2 cellular contexts compared by ENCODE assay signal in genomic region chr17:16378631-16379282, GRCh38.
TF ChIP-seq lines count a peak whose summit lies in the region.

No MANE protein-coding gene starts in this region.

TF ChIP-seq in HEK293, 187 proteins besides CTCF, POLR2A, EP300 and RAD21:
- peak; percentile 59 for TF ChIP-seq KLF1 (tag by site-specific recombination; IDR thresholded peaks at IDR 0.05)
- peak; percentile 75 for TF ChIP-seq SCRT2 (tag by site-specific recombination; IDR thresholded peaks at IDR 0.05)
- TF ChIP-seq, protein P1, sequence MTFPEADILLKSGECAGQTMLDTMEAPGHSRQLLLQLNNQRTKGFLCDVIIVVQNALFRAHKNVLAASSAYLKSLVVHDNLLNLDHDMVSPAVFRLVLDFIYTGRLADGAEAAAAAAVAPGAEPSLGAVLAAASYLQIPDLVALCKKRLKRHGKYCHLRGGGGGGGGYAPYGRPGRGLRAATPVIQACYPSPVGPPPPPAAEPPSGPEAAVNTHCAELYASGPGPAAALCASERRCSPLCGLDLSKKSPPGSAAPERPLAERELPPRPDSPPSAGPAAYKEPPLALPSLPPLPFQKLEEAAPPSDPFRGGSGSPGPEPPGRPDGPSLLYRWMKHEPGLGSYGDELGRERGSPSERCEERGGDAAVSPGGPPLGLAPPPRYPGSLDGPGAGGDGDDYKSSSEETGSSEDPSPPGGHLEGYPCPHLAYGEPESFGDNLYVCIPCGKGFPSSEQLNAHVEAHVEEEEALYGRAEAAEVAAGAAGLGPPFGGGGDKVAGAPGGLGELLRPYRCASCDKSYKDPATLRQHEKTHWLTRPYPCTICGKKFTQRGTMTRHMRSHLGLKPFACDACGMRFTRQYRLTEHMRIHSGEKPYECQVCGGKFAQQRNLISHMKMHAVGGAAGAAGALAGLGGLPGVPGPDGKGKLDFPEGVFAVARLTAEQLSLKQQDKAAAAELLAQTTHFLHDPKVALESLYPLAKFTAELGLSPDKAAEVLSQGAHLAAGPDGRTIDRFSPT (tag by site-specific recombination; IDR thresholded peaks at IDR 0.05) = no peak

TF ChIP-seq in HepG2, 621 proteins besides CTCF, POLR2A, EP300 and RAD21 (continues in another document):
- TF ChIP-seq NCOA2 (CRISPR knock-in tag; IDR thresholded peaks at IDR 0.05) = peak; percentile 15; the same call in 1 of the 2 replicates
- TF ChIP-seq HNRNPH1 (optimal IDR thresholded peaks at IDR 0.05; ENCODE audit: low read depth, low read length) = no peak
- no peak for TF ChIP-seq SRSF9 (IDR thresholded peaks at IDR 0.05; ENCODE audit: borderline replicate concordance, insufficient read depth, low read depth, low read length, poor library complexity, severe bottlenecking)
- TF ChIP-seq, protein P2, sequence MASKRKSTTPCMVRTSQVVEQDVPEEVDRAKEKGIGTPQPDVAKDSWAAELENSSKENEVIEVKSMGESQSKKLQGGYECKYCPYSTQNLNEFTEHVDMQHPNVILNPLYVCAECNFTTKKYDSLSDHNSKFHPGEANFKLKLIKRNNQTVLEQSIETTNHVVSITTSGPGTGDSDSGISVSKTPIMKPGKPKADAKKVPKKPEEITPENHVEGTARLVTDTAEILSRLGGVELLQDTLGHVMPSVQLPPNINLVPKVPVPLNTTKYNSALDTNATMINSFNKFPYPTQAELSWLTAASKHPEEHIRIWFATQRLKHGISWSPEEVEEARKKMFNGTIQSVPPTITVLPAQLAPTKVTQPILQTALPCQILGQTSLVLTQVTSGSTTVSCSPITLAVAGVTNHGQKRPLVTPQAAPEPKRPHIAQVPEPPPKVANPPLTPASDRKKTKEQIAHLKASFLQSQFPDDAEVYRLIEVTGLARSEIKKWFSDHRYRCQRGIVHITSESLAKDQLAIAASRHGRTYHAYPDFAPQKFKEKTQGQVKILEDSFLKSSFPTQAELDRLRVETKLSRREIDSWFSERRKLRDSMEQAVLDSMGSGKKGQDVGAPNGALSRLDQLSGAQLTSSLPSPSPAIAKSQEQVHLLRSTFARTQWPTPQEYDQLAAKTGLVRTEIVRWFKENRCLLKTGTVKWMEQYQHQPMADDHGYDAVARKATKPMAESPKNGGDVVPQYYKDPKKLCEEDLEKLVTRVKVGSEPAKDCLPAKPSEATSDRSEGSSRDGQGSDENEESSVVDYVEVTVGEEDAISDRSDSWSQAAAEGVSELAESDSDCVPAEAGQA (IDR thresholded peaks at IDR 0.05; ENCODE audit: low read depth) = no peak
- TF ChIP-seq, protein P2 (CRISPR knock-in tag; IDR thresholded peaks at IDR 0.05; ENCODE audit: borderline replicate concordance) = no peak
- TF ChIP-seq TEAD3 (CRISPR knock-in tag; optimal IDR thresholded peaks at IDR 0.05; ENCODE audit: borderline replicate concordance) = peak; percentile 37
- TF ChIP-seq KDM3A (CRISPR knock-in tag; IDR thresholded peaks at IDR 0.05; ENCODE audit: low read depth) = no peak
- 0 out of 2 replicates have a peak, but pooled peaks have one; percentile 34 for TF ChIP-seq ZNF709 (CRISPR knock-in tag; IDR thresholded peaks at IDR 0.05)
- TF ChIP-seq, protein P3, sequence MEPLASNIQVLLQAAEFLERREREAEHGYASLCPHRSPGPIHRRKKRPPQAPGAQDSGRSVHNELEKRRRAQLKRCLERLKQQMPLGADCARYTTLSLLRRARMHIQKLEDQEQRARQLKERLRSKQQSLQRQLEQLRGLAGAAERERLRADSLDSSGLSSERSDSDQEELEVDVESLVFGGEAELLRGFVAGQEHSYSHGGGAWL (CRISPR knock-in tag; IDR thresholded peaks at IDR 0.05) = 0 out of 2 replicates have a peak, but pooled peaks have one; percentile 47
- TF ChIP-seq GLI4 (CRISPR knock-in tag; IDR thresholded peaks at IDR 0.05; ENCODE audit: borderline replicate concordance) = no peak
- no peak for TF ChIP-seq FOXA1 (IDR thresholded peaks at IDR 0.05)
- no peak for TF ChIP-seq FOXA1 (CRISPR knock-in tag; IDR thresholded peaks at IDR 0.05)
- no peak for TF ChIP-seq PCBP2 (optimal IDR thresholded peaks at IDR 0.05; ENCODE audit: low read depth, low read length, poor library complexity, severe bottlenecking)
- TF ChIP-seq ZFP41 (CRISPR knock-in tag; IDR thresholded peaks at IDR 0.05; ENCODE audit: borderline replicate concordance) = no peak
- TF ChIP-seq ZNF121 (CRISPR knock-in tag; IDR thresholded peaks at IDR 0.05) = no peak
- TF ChIP-seq MIER2 (CRISPR knock-in tag; IDR thresholded peaks at IDR 0.05) = no peak
- peak; percentile 32; the same call in 1 of the 2 replicates for TF ChIP-seq TAF1 (CRISPR knock-in tag; IDR thresholded peaks at IDR 0.05)
- TF ChIP-seq KLF13 (CRISPR knock-in tag; IDR thresholded peaks at IDR 0.05) = no peak
- peak; percentile 54; the same call in 1 of the 2 replicates for TF ChIP-seq ZBTB38 (CRISPR knock-in tag; IDR thresholded peaks at IDR 0.05)
- TF ChIP-seq ZNF292 (CRISPR knock-in tag; IDR thresholded peaks at IDR 0.05; ENCODE audit: borderline replicate concordance, low read depth) = no peak
- no peak for TF ChIP-seq ZNF75D (CRISPR knock-in tag; IDR thresholded peaks at IDR 0.05; ENCODE audit: borderline replicate concordance)
- no peak for TF ChIP-seq SP1 (IDR thresholded peaks at IDR 0.05)
- TF ChIP-seq SP1 (CRISPR knock-in tag; IDR thresholded peaks at IDR 0.05) = no peak
- TF ChIP-seq, protein P4, sequence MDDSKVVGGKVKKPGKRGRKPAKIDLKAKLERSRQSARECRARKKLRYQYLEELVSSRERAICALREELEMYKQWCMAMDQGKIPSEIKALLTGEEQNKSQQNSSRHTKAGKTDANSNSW (CRISPR knock-in tag; IDR thresholded peaks at IDR 0.05; ENCODE audit: borderline replicate concordance) = no peak
- TF ChIP-seq NFRKB (IDR thresholded peaks at IDR 0.05) = no peak
- no peak for TF ChIP-seq KLF15 (CRISPR knock-in tag; IDR thresholded peaks at IDR 0.05; ENCODE audit: borderline replicate concordance)
- TF ChIP-seq THYN1 (CRISPR knock-in tag; IDR thresholded peaks at IDR 0.05; ENCODE audit: borderline replicate concordance, low read depth) = no peak
- no peak for TF ChIP-seq SP4 (CRISPR knock-in tag; IDR thresholded peaks at IDR 0.05)
- TF ChIP-seq ELK4 (CRISPR knock-in tag; IDR thresholded peaks at IDR 0.05; ENCODE audit: borderline replicate concordance) = no peak
- no peak for TF ChIP-seq PRDM4 (CRISPR knock-in tag; IDR thresholded peaks at IDR 0.05; ENCODE audit: borderline replicate concordance)
- no peak for TF ChIP-seq ZNF362 (CRISPR knock-in tag; IDR thresholded peaks at IDR 0.05; ENCODE audit: borderline replicate concordance)
- no peak for TF ChIP-seq ZNF878 (CRISPR knock-in tag; IDR thresholded peaks at IDR 0.05)
- TF ChIP-seq ARHGAP35 (CRISPR knock-in tag; IDR thresholded peaks at IDR 0.05; ENCODE audit: borderline replicate concordance) = no peak
- peak; percentile 17; the same call in 1 of the 2 replicates for TF ChIP-seq GATAD1 (CRISPR knock-in tag; IDR thresholded peaks at IDR 0.05)
- TF ChIP-seq HOXA5 (CRISPR knock-in tag; IDR thresholded peaks at IDR 0.05) = no peak
- TF ChIP-seq ZGPAT (CRISPR knock-in tag; IDR thresholded peaks at IDR 0.05) = no peak
- TF ChIP-seq RERE (CRISPR knock-in tag; IDR thresholded peaks at IDR 0.05; ENCODE audit: low read depth) = no peak
- no peak for TF ChIP-seq SIX1 (CRISPR knock-in tag; IDR thresholded peaks at IDR 0.05; ENCODE audit: borderline replicate concordance)
- no peak for TF ChIP-seq PLRG1 (conservative IDR thresholded peaks at IDR 0.05)
- no peak for TF ChIP-seq ZBTB42 (CRISPR knock-in tag; IDR thresholded peaks at IDR 0.05)
